Comparison of ENCODE assay signal across 9 cellular contexts in genomic region chr7:140864732-140865131, GRCh38.
"Had no signal": no experiment of that assay in that cellular context is flagged by ENCODE, and none has a peak within 500 bp of the region (broad histone marks: within the 10 kb centered on the region; RNA-seq: fewer than 3 reads in every experiment).

No MANE protein-coding gene starts in this region.

- H3K27ac Mint-ChIP-seq: GM23338, H9, HFFc6 had no signal

- H3K27ac ChIP-seq: GM23248 had no signal

- H3K36me3 ChIP-seq: HAP-1 had no signal

- DNase-seq: GM23248, GOT3, H7, H9, HCEC 1CT, HFFc6 had no signal

- H3K4me3 Mint-ChIP-seq: GM23338, H9, HFFc6 had no signal

- H3K9me3 Mint-ChIP-seq: HFFc6 had no signal

- H3K9me3 ChIP-seq: HAP-1 had no signal

- H3K4me3 ChIP-seq: GM23248, GM23338, HAP-1 had no signal

- ATAC-seq: GM23338, HCT116 had no signal
